Comparison of ENCODE assay signal across 8 cellular contexts in the genomic region with DNA sequence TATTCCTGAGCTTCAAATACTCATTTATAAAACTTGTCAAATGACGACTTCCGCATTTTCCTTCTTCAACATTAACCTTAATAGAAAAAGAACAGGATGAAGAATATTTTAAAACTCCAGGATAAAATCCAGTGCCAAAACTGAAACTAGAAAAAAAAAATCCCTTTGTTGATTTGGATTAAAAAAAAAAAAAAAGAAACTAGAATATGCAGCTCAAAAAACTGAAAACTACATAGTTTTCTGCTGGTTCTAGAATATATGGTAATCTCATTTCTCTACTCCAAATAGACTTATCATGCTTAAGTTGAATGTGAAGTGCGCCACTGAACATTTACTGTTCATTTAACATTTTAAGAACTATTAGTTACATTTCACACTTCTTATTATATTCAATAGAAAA. TPM values are rescaled to one million over a fixed set of nuclear protein-coding genes. Genes with fewer than 3 reads are reported as not detected.
DNase-seq lines count a peak whose midpoint lies in the region; ATAC-seq and TF ChIP-seq lines count a peak whose summit lies in the region.

No MANE protein-coding gene starts in this region.

- peak overlapping the region; percentile 94 to 97 for H3K4me3 Mint-ChIP-seq in activated T-cell treated with anti-CD3 and anti-CD28 coated beads, Interleukin-2, amount 50 U/mL, for 72 hours
- H3K4me3 Mint-ChIP-seq in activated CD4-positive, alpha-beta memory T cell treated with anti-CD3 and anti-CD28 coated beads, Interleukin-2, amount 10 ng/mL, durations not matched to agents 7 days and 5 days = peak overlapping the region; percentile 62

- H3K27me3 ChIP-seq in hepatocyte = no peaks in the 10 kb centered on the region

- H3K4me1 ChIP-seq in hepatocyte (ENCODE audit: insufficient read depth) = peaks cover 77% of the 10 kb centered on the region

- POLR2A ChIA-PET in activated CD4-positive, alpha-beta memory T cell treated with anti-CD3 and anti-CD28 coated beads, Interleukin-2, amount 10 ng/mL, durations not matched to agents 7 days and 5 days (lab: Charles Lee) = interaction anchor here (0.7 to 6.1 kb wide), 11 partner anchors 8 to 858 kb away, joined by 3 to 50 read pairs (median 6); partner anchors contain the start of genes EIF4A2 and SENP2

- H3K36me3 ChIP-seq in hepatocyte (replicated peaks; ENCODE audit: insufficient read depth, low read depth) = no peaks in the 10 kb centered on the region

- peak overlapping the region; percentile 100 for H3K27ac Mint-ChIP-seq in activated T-cell treated with anti-CD3 and anti-CD28 coated beads, Interleukin-2, amount 50 U/mL, for 72 hours
- H3K27ac Mint-ChIP-seq in activated CD4-positive, alpha-beta memory T cell treated with anti-CD3 and anti-CD28 coated beads, Interleukin-2, amount 10 ng/mL, durations not matched to agents 7 days and 5 days = peak overlapping the region; percentile 53

- no peaks in the 10 kb centered on the region for H3K27me3 Mint-ChIP-seq in activated T-cell treated with anti-CD3 and anti-CD28 coated beads, Interleukin-2, amount 50 U/mL, for 72 hours (ENCODE audit: low read depth)
- H3K27me3 Mint-ChIP-seq in activated CD4-positive, alpha-beta memory T cell treated with anti-CD3 and anti-CD28 coated beads, Interleukin-2, amount 10 ng/mL, durations not matched to agents 7 days and 5 days = no peaks in the 10 kb centered on the region

- H3K9me3 ChIP-seq in hepatocyte (ENCODE audit: low read depth) = no peaks in the 10 kb centered on the region

- H3K9me2 ChIP-seq in hepatocyte (replicated peaks; ENCODE audit: insufficient read depth) = no peaks in the 10 kb centered on the region

- TF ChIP-seq CTCF in hepatocyte (IDR thresholded peaks at IDR 0.05; ENCODE audit: poor library complexity) = no peak

- peak overlapping the region; percentile 21 for H3K4me3 ChIP-seq in hepatocyte

- H3K9me3 Mint-ChIP-seq in activated T-cell treated with anti-CD3 and anti-CD28 coated beads, Interleukin-2, amount 50 U/mL, for 72 hours = no peaks in the 10 kb centered on the region
- no peaks in the 10 kb centered on the region for H3K9me3 Mint-ChIP-seq in activated CD4-positive, alpha-beta memory T cell treated with anti-CD3 and anti-CD28 coated beads, Interleukin-2, amount 10 ng/mL, durations not matched to agents 7 days and 5 days

- ATAC-seq in activated T-cell treated with anti-CD3 and anti-CD28 coated beads, Interleukin-2, amount 50 U/mL, for 72 hours (replicated peaks in 1 of 2) = no peak
- ATAC-seq in HG03196 (IDR thresholded peaks at IDR 0.05; ENCODE audit: unreplicated experiment) = no peak

- peaks cover 100% of the 10 kb centered on the region for H4K20me1 ChIP-seq in hepatocyte (ENCODE audit: insufficient read depth, poor library complexity, severe bottlenecking)

- H3K4me1 Mint-ChIP-seq in activated T-cell treated with anti-CD3 and anti-CD28 coated beads, Interleukin-2, amount 50 U/mL, for 72 hours (ENCODE audit: low read depth) = peaks cover 90% of the 10 kb centered on the region
- peaks cover 76% of the 10 kb centered on the region for H3K4me1 Mint-ChIP-seq in activated CD4-positive, alpha-beta memory T cell treated with anti-CD3 and anti-CD28 coated beads, Interleukin-2, amount 10 ng/mL, durations not matched to agents 7 days and 5 days

- DNase-seq in activated T-cell treated with anti-CD3 and anti-CD28 coated beads, Interleukin-2, amount 50 U/mL, for 72 hours = no peak
- no peak for DNase-seq in activated T-cell treated with anti-CD3 and anti-CD28 coated beads, Interleukin-2, amount 50 U/mL, for 1 hour
- DNase-seq in activated CD4-positive, alpha-beta memory T cell treated with anti-CD3 and anti-CD28 coated beads, Interleukin-2, amount 10 ng/mL, durations not matched to agents 7 days and 5 days = no peak
- DNase-seq in hepatocyte (ENCODE audit: low spot score) (no peak), superior temporal gyrus (ENCODE audit: extremely low spot score) (peak; percentile 23), epidermal melanocyte (ENCODE audit: insufficient read length, low spot score) (no peak), NCI-H2107 treated with DMSO at 0.1 percent for 48 hours (lab: John Stamatoyannopoulos, UW; ENCODE audit: unreplicated experiment) (no peak)

- peak overlapping the region; percentile 93 for H3K4me2 ChIP-seq in hepatocyte

- WGBS in hepatocyte (ENCODE audit: low lambda C conversion rate, missing lambda C conversion rate) = 70% methylated on average over 3 of the region's 3 CpGs

- no peak overlapping the region for H2AFZ ChIP-seq in hepatocyte

- H3K27ac ChIP-seq in hepatocyte = no peak overlapping the region

- peaks cover 100% of the 10 kb centered on the region for H3K79me2 ChIP-seq in hepatocyte

- peaks cover 28 to 76% of the 10 kb centered on the region in 2 donors for H3K36me3 Mint-ChIP-seq in activated T-cell treated with anti-CD3 and anti-CD28 coated beads, Interleukin-2, amount 50 U/mL, for 72 hours (ENCODE audit: insufficient read depth in 2 of 2)
- peaks cover 89% of the 10 kb centered on the region for H3K36me3 Mint-ChIP-seq in activated CD4-positive, alpha-beta memory T cell treated with anti-CD3 and anti-CD28 coated beads, Interleukin-2, amount 10 ng/mL, durations not matched to agents 7 days and 5 days (ENCODE audit: low read depth)

- CTCF ChIA-PET in activated CD4-positive, alpha-beta memory T cell treated with anti-CD3 and anti-CD28 coated beads, Interleukin-2, amount 10 ng/mL, durations not matched to agents 7 days and 5 days (lab: Charles Lee) = interaction anchor here (0.6 to 3.1 kb wide), 3 partner anchors 10 to 37 kb away, joined by 3 to 32 read pairs (median 7); no protein-coding TSS in a partner anchor

RNA-seq across cellular contexts. Expression of gene TRA2B, which starts 6.0 kb away (rescaled TPM):
- total RNA-seq in activated T-cell treated with anti-CD3 and anti-CD28 coated beads, Interleukin-2, amount 50 U/mL, for 72 hours = 100 to 1,000 TPM; 215 to 233 TPM
- total RNA-seq in activated CD4-positive, alpha-beta memory T cell treated with anti-CD3 and anti-CD28 coated beads, Interleukin-2, amount 10 ng/mL, durations not matched to agents 7 days and 5 days = 100 to 1,000 TPM; 194 to 195 TPM
- 129 and 135 TPM in 2 replicates for total RNA-seq in hepatocyte
- polyA plus RNA-seq in hepatocyte = 93.6 and 113 TPM in 2 replicates
